In genomic region chr9:127121628-127122175, GRCh38 we compare ENCODE assay signal across 9 cellular contexts. TPM values are rescaled to one million over a fixed set of nuclear protein-coding genes. Genes with fewer than 3 reads are reported as not detected.
DNase-seq lines count a peak whose midpoint lies in the region; ATAC-seq and TF ChIP-seq lines count a peak whose summit lies in the region.
"Had no signal": no experiment of that assay in that cellular context is flagged by ENCODE, and none has a peak within 500 bp of the region (broad histone marks: within the 10 kb centered on the region; RNA-seq: fewer than 3 reads in every experiment).

No MANE protein-coding gene starts in this region.

- CTCF ChIA-PET in BJ (lab: Yijun Ruan, JAX) = interaction anchor here (0.9 to 3.4 kb wide), 9 partner anchors 9 to 181 kb away, joined by 3 to 14 read pairs (median 6); no protein-coding TSS in a partner anchor

- peaks cover 35% of the 10 kb centered on the region for H3K4me1 Mint-ChIP-seq in osteocyte (ENCODE audit: unreplicated experiment)

- H3K36me3 ChIP-seq in BJ (ENCODE audit: control insufficient read depth, insufficient read depth, low read length) = no peaks in the 10 kb centered on the region

- no peaks in the 10 kb centered on the region for H3K27me3 Mint-ChIP-seq in osteocyte (ENCODE audit: unreplicated experiment)

- DNase-seq in BJ (ENCODE audit: low read depth) (no peak), SK-N-DZ (ENCODE audit: low spot score) (peak; percentile 26), Right ventricle myocardium superior (peak; percentile 46), osteocyte (ENCODE audit: extremely low spot score, unreplicated experiment) (no peak), SHP77 treated with DMSO at 0.1 percent for 48 hours (lab: John Stamatoyannopoulos, UW) (no peak), midbrain (lab: John Stamatoyannopoulos, UW) (no peak), NOMO-1 treated with DMSO at 0.1 percent for 48 hours (lab: John Stamatoyannopoulos, UW; ENCODE audit: unreplicated experiment) (no peak)
- no peak for DNase-seq in stimulated activated CD4-positive, alpha-beta T cell treated with anti-CD3 and anti-CD28 coated beads, Interleukin-4, amount 100 ng/mL, for 4 hours
- DNase-seq: activated naive CD4-positive, alpha-beta T cell treated with anti-CD3 and anti-CD28 coated beads for 36 hours had no signal

- peak overlapping the region; percentile 56 for H3K4me3 ChIP-seq in BJ (ENCODE audit: low read depth, low read length)

- H3K36me3 Mint-ChIP-seq in osteocyte (ENCODE audit: unreplicated experiment) = peaks cover 2% of the 10 kb centered on the region

- POLR2A ChIA-PET in BJ (lab: Charles Lee) = interaction anchor here (0.6 to 1.3 kb wide), 2 partner anchors 46 to 64 kb away, joined by 3 to 4 read pairs; no protein-coding TSS in a partner anchor

- intact Hi-C loops in Right ventricle myocardium superior (cut with DNase I) = no loop called here

- H3K27me3 ChIP-seq in BJ (ENCODE audit: control insufficient read depth, insufficient read depth, low read length) = no peaks in the 10 kb centered on the region

- ATAC-seq in Right ventricle myocardium superior (ENCODE audit: poor library complexity) = peak; percentile 19

- H3K4me3 Mint-ChIP-seq in osteocyte (ENCODE audit: unreplicated experiment) = peak overlapping the region; percentile 92
- H3K4me3 Mint-ChIP-seq: activated naive CD4-positive, alpha-beta T cell treated with anti-CD3 and anti-CD28 coated beads for 36 hours had no signal

- no peak for TF ChIP-seq CTCF in BJ (IDR thresholded peaks at IDR 0.05; ENCODE audit: insufficient read depth, low read depth, low read length)
- TF ChIP-seq CTCF in osteocyte (IDR thresholded peaks at IDR 0.05) = no peak

- no peaks in the 10 kb centered on the region for H3K9me3 Mint-ChIP-seq in osteocyte (ENCODE audit: unreplicated experiment)
- H3K9me3 Mint-ChIP-seq: activated naive CD4-positive, alpha-beta T cell treated with anti-CD3 and anti-CD28 coated beads for 36 hours had no signal

- H3K27ac Mint-ChIP-seq in osteocyte (ENCODE audit: unreplicated experiment) = peak overlapping the region; percentile 96
- H3K27ac Mint-ChIP-seq: activated naive CD4-positive, alpha-beta T cell treated with anti-CD3 and anti-CD28 coated beads for 36 hours had no signal

RNA-seq across cellular contexts. Expression of gene ANGPTL2, which starts 0.7 kb away (rescaled TPM):
- 39.7 and 47.0 TPM in 2 replicates for polyA plus RNA-seq in BJ (2011; rRNA removed)
- 16.4 and 17.0 TPM in 2 replicates for polyA minus RNA-seq in BJ (2011; rRNA and poly(A)+ RNA removed)
- polyA plus RNA-seq in SK-N-DZ (2014; cell fraction: cytosol; rRNA removed) = 6.2 and 8.2 TPM in 2 replicates
- 3.3 and 4.0 TPM in 2 replicates for polyA plus RNA-seq in SK-N-DZ (2014; cell fraction: nucleus; rRNA removed)
- 32.6 TPM for total RNA-seq in Right ventricle myocardium superior
- 34.8 and 40.0 TPM in 2 replicates for total RNA-seq in osteocyte
- total RNA-seq: activated naive CD4-positive, alpha-beta T cell treated with anti-CD3 and anti-CD28 coated beads for 36 hours had no signal

Comparison
In these comparisons a context has a peak if more than half of its experiments do, and no peak if none do; other contexts are left out.
1. DNase-seq: peak in SK-N-DZ (single experiment) and Right ventricle myocardium superior (single experiment); none in BJ (single experiment), osteocyte (single experiment), SHP77 treated with DMSO at 0.1 percent for 48 hours (single experiment), midbrain (single experiment), stimulated activated CD4-positive, alpha-beta T cell treated with anti-CD3 and anti-CD28 coated beads, Interleukin-4, amount 100 ng/mL, for 4 hours (0 of 2) and NOMO-1 treated with DMSO at 0.1 percent for 48 hours (single experiment).